ENCODE assay signal across 10 cellular contexts in genomic region chr13:108645376-108645775, GRCh38. TPM values are rescaled to one million over a fixed set of nuclear protein-coding genes. Genes with fewer than 3 reads are reported as not detected.
"Had no signal": no experiment of that assay in that cellular context is flagged by ENCODE, and none has a peak within 500 bp of the region (broad histone marks: within the 10 kb centered on the region; RNA-seq: fewer than 3 reads in every experiment).

No MANE protein-coding gene starts in this region.

- ATAC-seq: HepG2 had no signal

- DNase-seq: IMR-90, KBM-7, KG1 had no signal

- H3K4me2 ChIP-seq: KMS-11 had no signal

- FAIRE-seq: HepG2, HTR-8/SVneo had no signal

- H3K9ac ChIP-seq: KMS-11 had no signal

- H3K27ac ChIP-seq: HL-60, KMS-11 had no signal

RNA-seq across cellular contexts. Expression of gene MYO16, which starts 16.0 kb away (rescaled TPM):
- total RNA-seq: HepG2, HT-29, HT1080 had no signal
- polyA plus RNA-seq: HepG2, IgD-negative memory B cell had no signal
